1 cellular context compared by ENCODE assay signal in the genomic region with DNA sequence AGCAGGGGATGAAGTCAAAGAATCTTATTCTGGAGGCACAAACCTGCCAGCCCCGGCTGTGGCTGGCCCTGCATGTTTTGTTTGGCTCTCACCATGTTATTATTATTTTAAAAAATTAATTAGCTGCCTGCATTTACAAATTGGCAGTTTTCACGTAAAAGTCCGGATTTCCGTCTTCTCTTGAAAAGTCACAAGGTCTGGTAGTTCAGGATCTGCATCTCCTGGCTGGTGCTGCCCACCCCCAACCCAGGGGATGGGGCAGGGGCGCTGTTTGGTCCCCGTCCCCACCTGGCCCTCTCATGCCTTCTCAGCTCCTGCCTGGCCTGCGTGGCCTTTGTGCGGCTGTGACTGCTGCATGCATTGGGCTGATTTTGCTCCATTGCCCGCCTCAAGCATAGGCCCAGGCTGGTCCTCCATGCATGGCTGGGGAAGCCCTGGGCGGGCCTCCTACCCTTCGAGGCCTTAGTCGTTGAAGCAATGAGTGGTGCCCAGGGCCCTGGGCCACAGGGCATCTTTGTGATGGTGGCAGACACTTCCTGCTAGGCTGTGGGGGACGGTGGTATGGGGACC.
TF ChIP-seq lines count a peak whose summit lies in the region.

No MANE protein-coding gene starts in this region.

TF ChIP-seq in H1, 55 proteins besides CTCF, POLR2A, EP300 and RAD21:
- no peak for TF ChIP-seq TEAD4 (IDR thresholded peaks at IDR 0.05; ENCODE audit: low read depth, low read length)
- TF ChIP-seq SP1 (IDR thresholded peaks at IDR 0.05; ENCODE audit: low read depth, low read length), result no peak
- TF ChIP-seq ZNF274 (IDR thresholded peaks at IDR 0.05; ENCODE audit: borderline replicate concordance, extremely low read depth, low read length), result no peak
- no peak for TF ChIP-seq TAF1 (IDR thresholded peaks at IDR 0.05; ENCODE audit: low read depth, low read length)
- no peak for TF ChIP-seq POLR2AphosphoS5 (IDR thresholded peaks at IDR 0.05; ENCODE audit: low read depth, low read length)
- no peak for TF ChIP-seq EGR1 (IDR thresholded peaks at IDR 0.05; ENCODE audit: borderline replicate concordance, low read depth, low read length)
- TF ChIP-seq, protein P1, sequence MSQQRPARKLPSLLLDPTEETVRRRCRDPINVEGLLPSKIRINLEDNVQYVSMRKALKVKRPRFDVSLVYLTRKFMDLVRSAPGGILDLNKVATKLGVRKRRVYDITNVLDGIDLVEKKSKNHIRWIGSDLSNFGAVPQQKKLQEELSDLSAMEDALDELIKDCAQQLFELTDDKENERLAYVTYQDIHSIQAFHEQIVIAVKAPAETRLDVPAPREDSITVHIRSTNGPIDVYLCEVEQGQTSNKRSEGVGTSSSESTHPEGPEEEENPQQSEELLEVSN (IDR thresholded peaks at IDR 0.05), result no peak
- TF ChIP-seq, protein P2, sequence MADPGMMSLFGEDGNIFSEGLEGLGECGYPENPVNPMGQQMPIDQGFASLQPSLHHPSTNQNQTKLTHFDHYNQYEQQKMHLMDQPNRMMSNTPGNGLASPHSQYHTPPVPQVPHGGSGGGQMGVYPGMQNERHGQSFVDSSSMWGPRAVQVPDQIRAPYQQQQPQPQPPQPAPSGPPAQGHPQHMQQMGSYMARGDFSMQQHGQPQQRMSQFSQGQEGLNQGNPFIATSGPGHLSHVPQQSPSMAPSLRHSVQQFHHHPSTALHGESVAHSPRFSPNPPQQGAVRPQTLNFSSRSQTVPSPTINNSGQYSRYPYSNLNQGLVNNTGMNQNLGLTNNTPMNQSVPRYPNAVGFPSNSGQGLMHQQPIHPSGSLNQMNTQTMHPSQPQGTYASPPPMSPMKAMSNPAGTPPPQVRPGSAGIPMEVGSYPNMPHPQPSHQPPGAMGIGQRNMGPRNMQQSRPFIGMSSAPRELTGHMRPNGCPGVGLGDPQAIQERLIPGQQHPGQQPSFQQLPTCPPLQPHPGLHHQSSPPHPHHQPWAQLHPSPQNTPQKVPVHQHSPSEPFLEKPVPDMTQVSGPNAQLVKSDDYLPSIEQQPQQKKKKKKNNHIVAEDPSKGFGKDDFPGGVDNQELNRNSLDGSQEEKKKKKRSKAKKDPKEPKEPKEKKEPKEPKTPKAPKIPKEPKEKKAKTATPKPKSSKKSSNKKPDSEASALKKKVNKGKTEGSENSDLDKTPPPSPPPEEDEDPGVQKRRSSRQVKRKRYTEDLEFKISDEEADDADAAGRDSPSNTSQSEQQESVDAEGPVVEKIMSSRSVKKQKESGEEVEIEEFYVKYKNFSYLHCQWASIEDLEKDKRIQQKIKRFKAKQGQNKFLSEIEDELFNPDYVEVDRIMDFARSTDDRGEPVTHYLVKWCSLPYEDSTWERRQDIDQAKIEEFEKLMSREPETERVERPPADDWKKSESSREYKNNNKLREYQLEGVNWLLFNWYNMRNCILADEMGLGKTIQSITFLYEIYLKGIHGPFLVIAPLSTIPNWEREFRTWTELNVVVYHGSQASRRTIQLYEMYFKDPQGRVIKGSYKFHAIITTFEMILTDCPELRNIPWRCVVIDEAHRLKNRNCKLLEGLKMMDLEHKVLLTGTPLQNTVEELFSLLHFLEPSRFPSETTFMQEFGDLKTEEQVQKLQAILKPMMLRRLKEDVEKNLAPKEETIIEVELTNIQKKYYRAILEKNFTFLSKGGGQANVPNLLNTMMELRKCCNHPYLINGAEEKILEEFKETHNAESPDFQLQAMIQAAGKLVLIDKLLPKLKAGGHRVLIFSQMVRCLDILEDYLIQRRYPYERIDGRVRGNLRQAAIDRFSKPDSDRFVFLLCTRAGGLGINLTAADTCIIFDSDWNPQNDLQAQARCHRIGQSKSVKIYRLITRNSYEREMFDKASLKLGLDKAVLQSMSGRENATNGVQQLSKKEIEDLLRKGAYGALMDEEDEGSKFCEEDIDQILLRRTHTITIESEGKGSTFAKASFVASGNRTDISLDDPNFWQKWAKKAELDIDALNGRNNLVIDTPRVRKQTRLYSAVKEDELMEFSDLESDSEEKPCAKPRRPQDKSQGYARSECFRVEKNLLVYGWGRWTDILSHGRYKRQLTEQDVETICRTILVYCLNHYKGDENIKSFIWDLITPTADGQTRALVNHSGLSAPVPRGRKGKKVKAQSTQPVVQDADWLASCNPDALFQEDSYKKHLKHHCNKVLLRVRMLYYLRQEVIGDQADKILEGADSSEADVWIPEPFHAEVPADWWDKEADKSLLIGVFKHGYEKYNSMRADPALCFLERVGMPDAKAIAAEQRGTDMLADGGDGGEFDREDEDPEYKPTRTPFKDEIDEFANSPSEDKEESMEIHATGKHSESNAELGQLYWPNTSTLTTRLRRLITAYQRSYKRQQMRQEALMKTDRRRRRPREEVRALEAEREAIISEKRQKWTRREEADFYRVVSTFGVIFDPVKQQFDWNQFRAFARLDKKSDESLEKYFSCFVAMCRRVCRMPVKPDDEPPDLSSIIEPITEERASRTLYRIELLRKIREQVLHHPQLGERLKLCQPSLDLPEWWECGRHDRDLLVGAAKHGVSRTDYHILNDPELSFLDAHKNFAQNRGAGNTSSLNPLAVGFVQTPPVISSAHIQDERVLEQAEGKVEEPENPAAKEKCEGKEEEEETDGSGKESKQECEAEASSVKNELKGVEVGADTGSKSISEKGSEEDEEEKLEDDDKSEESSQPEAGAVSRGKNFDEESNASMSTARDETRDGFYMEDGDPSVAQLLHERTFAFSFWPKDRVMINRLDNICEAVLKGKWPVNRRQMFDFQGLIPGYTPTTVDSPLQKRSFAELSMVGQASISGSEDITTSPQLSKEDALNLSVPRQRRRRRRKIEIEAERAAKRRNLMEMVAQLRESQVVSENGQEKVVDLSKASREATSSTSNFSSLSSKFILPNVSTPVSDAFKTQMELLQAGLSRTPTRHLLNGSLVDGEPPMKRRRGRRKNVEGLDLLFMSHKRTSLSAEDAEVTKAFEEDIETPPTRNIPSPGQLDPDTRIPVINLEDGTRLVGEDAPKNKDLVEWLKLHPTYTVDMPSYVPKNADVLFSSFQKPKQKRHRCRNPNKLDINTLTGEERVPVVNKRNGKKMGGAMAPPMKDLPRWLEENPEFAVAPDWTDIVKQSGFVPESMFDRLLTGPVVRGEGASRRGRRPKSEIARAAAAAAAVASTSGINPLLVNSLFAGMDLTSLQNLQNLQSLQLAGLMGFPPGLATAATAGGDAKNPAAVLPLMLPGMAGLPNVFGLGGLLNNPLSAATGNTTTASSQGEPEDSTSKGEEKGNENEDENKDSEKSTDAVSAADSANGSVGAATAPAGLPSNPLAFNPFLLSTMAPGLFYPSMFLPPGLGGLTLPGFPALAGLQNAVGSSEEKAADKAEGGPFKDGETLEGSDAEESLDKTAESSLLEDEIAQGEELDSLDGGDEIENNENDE (IDR thresholded peaks at IDR 0.05; ENCODE audit: insufficient replicate concordance, low read length), result no peak
- TF ChIP-seq SP2 (IDR thresholded peaks at IDR 0.05; ENCODE audit: low read length), result no peak
- TF ChIP-seq SP4 (IDR thresholded peaks at IDR 0.05; ENCODE audit: low read length), result no peak
- TF ChIP-seq CHD2 (IDR thresholded peaks at IDR 0.05; ENCODE audit: low read length), result no peak
- no peak for TF ChIP-seq SRF (IDR thresholded peaks at IDR 0.05; ENCODE audit: low read depth, low read length)
- TF ChIP-seq, protein P3, sequence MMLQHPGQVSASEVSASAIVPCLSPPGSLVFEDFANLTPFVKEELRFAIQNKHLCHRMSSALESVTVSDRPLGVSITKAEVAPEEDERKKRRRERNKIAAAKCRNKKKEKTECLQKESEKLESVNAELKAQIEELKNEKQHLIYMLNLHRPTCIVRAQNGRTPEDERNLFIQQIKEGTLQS (IDR thresholded peaks at IDR 0.05; ENCODE audit: insufficient read depth, low read depth, low read length), result no peak
- TF ChIP-seq SIRT6 (IDR thresholded peaks at IDR 0.05; ENCODE audit: low read length), result no peak
- no peak for TF ChIP-seq TCF12 (IDR thresholded peaks at IDR 0.05; ENCODE audit: low read depth, low read length)
- TF ChIP-seq CEBPB (IDR thresholded peaks at IDR 0.05; ENCODE audit: low read depth, low read length), result no peak
- TF ChIP-seq KDM5A (IDR thresholded peaks at IDR 0.05; ENCODE audit: low read length), result no peak
- TF ChIP-seq BRCA1 (IDR thresholded peaks at IDR 0.05; ENCODE audit: low read depth, low read length), result no peak
- TF ChIP-seq SIX5 (IDR thresholded peaks at IDR 0.05; ENCODE audit: low read depth, low read length), result no peak
- no peak for TF ChIP-seq JUND (IDR thresholded peaks at IDR 0.05; ENCODE audit: low read length)
